14 cellular contexts compared by ENCODE assay signal in genomic region chr21:15638856-15639549, GRCh38.
DNase-seq lines count a peak whose midpoint lies in the region; ATAC-seq and TF ChIP-seq lines count a peak whose summit lies in the region.
"Had no signal": no experiment of that assay in that cellular context is flagged by ENCODE, and none has a peak within 500 bp of the region (broad histone marks: within the 10 kb centered on the region; RNA-seq: fewer than 3 reads in every experiment).

No MANE protein-coding gene starts in this region.

- ATAC-seq in sciatic nerve (peak; percentile 34), GM21526 (IDR thresholded peaks at IDR 0.05; ENCODE audit: low FRiP score, unreplicated experiment) (no peak)

- H3K4me3 ChIP-seq in LNCaP clone FGC (ENCODE audit: low read depth, low read length) (no peak overlapping the region), choroid plexus epithelial cell (ENCODE audit: low read depth, low read length) (no peak overlapping the region), Peyer's patch (no peak overlapping the region)
- H3K4me3 ChIP-seq: suprapubic skin had no signal

- DNase-seq in LNCaP clone FGC (ENCODE audit: low read depth) (peak; percentile 46), choroid plexus epithelial cell (ENCODE audit: low read depth) (peak; percentile 69), left kidney (ENCODE audit: low read depth, low spot score) (peak; percentile 65), sciatic nerve (ENCODE audit: low spot score) (no peak), occipital lobe (lab: John Stamatoyannopoulos, UW) (no peak), HT-29 (ENCODE audit: low spot score) (no peak), Peyer's patch (no peak)
- DNase-seq: activated CD4-positive, alpha-beta T cell treated with anti-CD3 and anti-CD28 coated beads, Interleukin-2, amount 50 U/mL, for 4 hours; Calu3; MV-4-11; stimulated activated CD4-positive, alpha-beta T cell treated with anti-CD3 and anti-CD28 coated beads, Interleukin-12 subunit alpha, Interleukin-12 subunit beta, amount 100 ng/mL, for 4 hours had no signal

- intact Hi-C loops in sciatic nerve (cut with DNase I) = no loop called here

- no peaks in the 10 kb centered on the region for H3K36me3 ChIP-seq in Peyer's patch
- H3K36me3 ChIP-seq: neutrophil, suprapubic skin had no signal

- no peaks in the 10 kb centered on the region for H3K9me3 ChIP-seq in Peyer's patch
- H3K9me3 ChIP-seq: neutrophil, suprapubic skin had no signal

- TF ChIP-seq POLR2A in Peyer's patch (IDR thresholded peaks at IDR 0.05) = no peak

- TF ChIP-seq CTCF in LNCaP clone FGC (IDR thresholded peaks at IDR 0.05; ENCODE audit: control insufficient read depth, extremely low read depth, insufficient read depth) = no peak
- no peak for TF ChIP-seq CTCF in choroid plexus epithelial cell (conservative IDR thresholded peaks at IDR 0.05; ENCODE audit: low read depth, low read length)
- no peak for TF ChIP-seq CTCF in Peyer's patch (IDR thresholded peaks at IDR 0.05)

- H3K4me1 ChIP-seq in Peyer's patch = no peaks in the 10 kb centered on the region

- no peak overlapping the region for H3K27ac ChIP-seq in Peyer's patch
- H3K27ac ChIP-seq: neutrophil, suprapubic skin had no signal

- no peaks in the 10 kb centered on the region for H3K27me3 ChIP-seq in Peyer's patch
- H3K27me3 ChIP-seq: neutrophil, suprapubic skin had no signal

Comparison
In these comparisons a context has a peak if more than half of its experiments do, and no peak if none do; other contexts are left out.
1. DNase-seq: peak in LNCaP clone FGC (single experiment), choroid plexus epithelial cell (single experiment) and left kidney (single experiment); none in sciatic nerve (single experiment), occipital lobe (single experiment), HT-29 (single experiment) and Peyer's patch (0 of 3).